In genomic region chr18:23585897-23586248, GRCh38 we compare ENCODE assay signal across 8 cellular contexts. TPM values are rescaled to one million over a fixed set of nuclear protein-coding genes. Genes with fewer than 3 reads are reported as not detected.
DNase-seq lines count a peak whose midpoint lies in the region; ATAC-seq lines count a peak whose summit lies in the region.

No MANE protein-coding gene starts in this region.

- POLR2A ChIA-PET in naive thymus-derived CD8-positive, alpha-beta T cell (lab: Charles Lee), result interaction anchor here (0.5 to 1.8 kb wide), 6 partner anchors 12 to 98 kb away, joined by 3 to 8 read pairs (median 4); partner anchors contain the start of gene RMC1

- no peaks in the 10 kb centered on the region for H3K27me3 Mint-ChIP-seq in central memory CD8-positive, alpha-beta T cell
- H3K27me3 Mint-ChIP-seq in naive thymus-derived CD8-positive, alpha-beta T cell, result no peaks in the 10 kb centered on the region

- H3K27ac Mint-ChIP-seq in central memory CD8-positive, alpha-beta T cell (ENCODE audit: low read depth), result peak overlapping the region; percentile 87
- H3K27ac Mint-ChIP-seq in naive thymus-derived CD8-positive, alpha-beta T cell, result peak overlapping the region; percentile 87 to 98 (median 90)

- no peaks in the 10 kb centered on the region for H3K9me3 ChIP-seq in HUES48 (ENCODE audit: control insufficient read depth, insufficient read depth, low read length)

- peak overlapping the region; percentile 88 for H3K4me3 Mint-ChIP-seq in central memory CD8-positive, alpha-beta T cell
- H3K4me3 Mint-ChIP-seq in naive thymus-derived CD8-positive, alpha-beta T cell, result peak overlapping the region; percentile 87 to 96 (median 92)

- no peak for DNase-seq in central memory CD8-positive, alpha-beta T cell (ENCODE audit: low spot score in 2 of 2)
- no peak for DNase-seq in naive thymus-derived CD8-positive, alpha-beta T cell
- DNase-seq in inferior parietal cortex (ENCODE audit: extremely low spot score) (no peak), NCI-H2196 (lab: John Stamatoyannopoulos, UW; ENCODE audit: unreplicated experiment) (no peak), NCI-H82 treated with DMSO at 0.1 percent for 48 hours (lab: John Stamatoyannopoulos, UW; ENCODE audit: unreplicated experiment) (no peak), DMS79 treated with DMSO at 0.1 percent for 48 hours (lab: John Stamatoyannopoulos, UW) (no peak)

- H3K4me3 ChIP-seq in HUES48 (ENCODE audit: low read depth, low read length), result peak overlapping the region; percentile 97

- no peaks in the 10 kb centered on the region for H3K27me3 ChIP-seq in HUES48 (ENCODE audit: control insufficient read depth, insufficient read depth, low read length)

- no peaks in the 10 kb centered on the region for H3K9me3 Mint-ChIP-seq in central memory CD8-positive, alpha-beta T cell
- no peaks in the 10 kb centered on the region for H3K9me3 Mint-ChIP-seq in naive thymus-derived CD8-positive, alpha-beta T cell

- peak overlapping the region; percentile 100 for H3K27ac ChIP-seq in HUES48 (ENCODE audit: low read depth, low read length)

- H3K36me3 Mint-ChIP-seq in central memory CD8-positive, alpha-beta T cell (ENCODE audit: insufficient read depth), result peaks cover 23% of the 10 kb centered on the region
- H3K36me3 Mint-ChIP-seq in naive thymus-derived CD8-positive, alpha-beta T cell, result peaks cover 0 to 2% (median 0%) of the 10 kb centered on the region in 3 donors

- H3K4me1 Mint-ChIP-seq in central memory CD8-positive, alpha-beta T cell, result peaks cover 44% of the 10 kb centered on the region
- peaks cover 14 to 52% (median 45%) of the 10 kb centered on the region in 4 donors for H3K4me1 Mint-ChIP-seq in naive thymus-derived CD8-positive, alpha-beta T cell

- H3K9ac ChIP-seq in HUES48 (ENCODE audit: low read depth, low read length), result peak overlapping the region; percentile 90

- no peaks in the 10 kb centered on the region for H3K36me3 ChIP-seq in HUES48 (ENCODE audit: control insufficient read depth, insufficient read depth, low read length)

- ATAC-seq in GM18502 (IDR thresholded peaks at IDR 0.05; ENCODE audit: poor library complexity, unreplicated experiment), result peak; percentile 28
- ATAC-seq in central memory CD8-positive, alpha-beta T cell (replicated peaks; ENCODE audit: extremely low read depth, poor library complexity, severe bottlenecking), result no peak
- no peak for ATAC-seq in naive thymus-derived CD8-positive, alpha-beta T cell

- peaks cover 13% of the 10 kb centered on the region; the same call in 1 of the 2 replicates for H3K4me1 ChIP-seq in HUES48 (ENCODE audit: control insufficient read depth, insufficient read depth, low read length)

RNA-seq across cellular contexts. Expression of gene NPC1, which starts 0.4 kb away (rescaled TPM):
- total RNA-seq in naive thymus-derived CD8-positive, alpha-beta T cell, result 10 to 100 TPM; 34.9 to 38.8 TPM
- polyA plus RNA-seq in naive thymus-derived CD8-positive, alpha-beta T cell, result 10 to 100 TPM in 2 of 3 donors, 1 to 10 TPM in 1; 5.0 to 15.5 (median 11.8) TPM
